ENCODE assay signal across 1 cellular context in the genomic region with DNA sequence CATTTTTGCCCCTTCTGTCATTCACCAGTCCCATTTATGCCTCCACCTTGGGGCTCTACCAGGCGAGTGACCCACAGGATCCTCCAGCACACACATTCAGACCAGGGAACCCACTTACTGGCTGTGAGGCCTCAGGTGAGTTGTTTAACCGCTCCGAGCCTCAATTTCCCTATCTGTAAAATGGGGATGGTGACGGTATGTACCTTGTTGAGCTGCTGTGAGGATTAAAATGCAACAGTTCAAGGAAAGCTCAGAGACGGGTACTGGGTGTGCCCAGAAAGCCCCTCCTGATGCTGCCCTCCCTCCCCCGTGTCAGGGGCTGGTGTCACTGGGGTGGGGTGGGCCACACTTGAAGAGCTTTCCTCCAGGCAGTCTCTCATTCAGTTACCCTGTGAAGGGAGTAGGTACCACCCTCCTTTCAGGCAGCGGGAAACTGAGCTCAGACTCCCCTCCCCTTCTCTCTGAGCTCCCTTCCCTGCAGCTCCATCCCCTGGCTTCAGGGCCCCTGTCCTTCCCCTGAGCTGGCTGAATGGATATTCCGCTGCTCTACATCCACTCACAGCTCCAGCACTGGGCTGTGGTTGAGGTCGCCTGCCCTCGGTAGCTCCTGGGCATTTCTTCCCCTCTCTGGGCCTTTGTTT.
TF ChIP-seq lines count a peak whose summit lies in the region.

No MANE protein-coding gene starts in this region.

TF ChIP-seq in HepG2, 621 proteins besides CTCF, POLR2A, EP300 and RAD21:
- TF ChIP-seq ZMYM3 (CRISPR knock-in tag; IDR thresholded peaks at IDR 0.05) (peak; percentile 81), NRL (CRISPR knock-in tag; IDR thresholded peaks at IDR 0.05; ENCODE audit: borderline replicate concordance) (no peak), NFE2L1 (CRISPR knock-in tag; IDR thresholded peaks at IDR 0.05; ENCODE audit: borderline replicate concordance) (no peak), RBFOX2 (IDR thresholded peaks at IDR 0.05; ENCODE audit: low read depth, low read length) (0 out of 2 replicates have a peak, but pooled peaks have one; percentile 12), ZNF629 (CRISPR knock-in tag; conservative IDR thresholded peaks at IDR 0.05) (peak; percentile 95), BRD4 (CRISPR knock-in tag; IDR thresholded peaks at IDR 0.05) (no peak), ZNF296 (CRISPR knock-in tag; conservative IDR thresholded peaks at IDR 0.05) (no peak), NR2F6 (IDR thresholded peaks at IDR 0.05) (no peak), NR2F6 (CRISPR knock-in tag; IDR thresholded peaks at IDR 0.05) (0 out of 2 replicates have a peak, but pooled peaks have one; percentile 1), KDM1A (CRISPR knock-in tag; IDR thresholded peaks at IDR 0.05) (peak; percentile 59; the same call in 1 of the 2 replicates), SSRP1 (CRISPR knock-in tag; IDR thresholded peaks at IDR 0.05) (no peak), TBX2 (CRISPR knock-in tag; IDR thresholded peaks at IDR 0.05; ENCODE audit: borderline replicate concordance) (no peak), MXD3 (CRISPR knock-in tag; IDR thresholded peaks at IDR 0.05) (peak; percentile 26; the same call in 1 of the 2 replicates), SAP130 (CRISPR knock-in tag; IDR thresholded peaks at IDR 0.05; ENCODE audit: low read depth) (no peak), ZNF557 (CRISPR knock-in tag; IDR thresholded peaks at IDR 0.05) (no peak)
- TF ChIP-seq, protein P1, sequence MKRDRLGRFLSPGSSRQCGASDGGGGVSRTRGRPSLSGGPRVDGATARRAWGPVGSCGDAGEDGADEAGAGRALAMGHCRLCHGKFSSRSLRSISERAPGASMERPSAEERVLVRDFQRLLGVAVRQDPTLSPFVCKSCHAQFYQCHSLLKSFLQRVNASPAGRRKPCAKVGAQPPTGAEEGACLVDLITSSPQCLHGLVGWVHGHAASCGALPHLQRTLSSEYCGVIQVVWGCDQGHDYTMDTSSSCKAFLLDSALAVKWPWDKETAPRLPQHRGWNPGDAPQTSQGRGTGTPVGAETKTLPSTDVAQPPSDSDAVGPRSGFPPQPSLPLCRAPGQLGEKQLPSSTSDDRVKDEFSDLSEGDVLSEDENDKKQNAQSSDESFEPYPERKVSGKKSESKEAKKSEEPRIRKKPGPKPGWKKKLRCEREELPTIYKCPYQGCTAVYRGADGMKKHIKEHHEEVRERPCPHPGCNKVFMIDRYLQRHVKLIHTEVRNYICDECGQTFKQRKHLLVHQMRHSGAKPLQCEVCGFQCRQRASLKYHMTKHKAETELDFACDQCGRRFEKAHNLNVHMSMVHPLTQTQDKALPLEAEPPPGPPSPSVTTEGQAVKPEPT (CRISPR knock-in tag; IDR thresholded peaks at IDR 0.05; ENCODE audit: low read depth) = 0 out of 2 replicates have a peak, but pooled peaks have one; percentile 17
